Comparison of ENCODE assay signal across 18 cellular contexts in genomic region chr17:46930083-46930482, GRCh38. TPM values are rescaled to one million over a fixed set of nuclear protein-coding genes. Genes with fewer than 3 reads are reported as not detected.
A peak's percentile ranks its signal among the peaks of the same experiment; 100 is the strongest.
DNase-seq lines count a peak whose midpoint lies in the region; ATAC-seq, FAIRE-seq and TF ChIP-seq lines count a peak whose summit lies in the region.
"Had no signal": no experiment of that assay in that cellular context is flagged by ENCODE, and none has a peak within 500 bp of the region (broad histone marks: within the 10 kb centered on the region; RNA-seq: fewer than 3 reads in every experiment).

No MANE protein-coding gene starts in this region.

- no peak overlapping the region for H3K4me3 ChIP-seq in HepG2 (replicated peaks in 1 of 3; ENCODE audit: insufficient read depth in 1 of 3, low read depth in 2 of 3, low read length in 3 of 3)
- no peak overlapping the region for H3K4me3 ChIP-seq in right lobe of liver
- H3K4me3 ChIP-seq: BLaER1 had no signal

- peak overlapping the region; percentile 48 for H3K27ac Mint-ChIP-seq in neural crest cell (ENCODE audit: unreplicated experiment)

- TF ChIP-seq RAD21 in HepG2 (CRISPR knock-in tag; IDR thresholded peaks at IDR 0.05): no peak

- no peak for DNase-seq in HepG2 (ENCODE audit: low spot score)
- no peak for DNase-seq in right lobe of liver
- DNase-seq in epithelial cell of prostate (ENCODE audit: low read depth, low spot score): no peak
- no peak for DNase-seq in neural crest cell (ENCODE audit: low read depth, low spot score)
- no peak for DNase-seq in left ventricle myocardium superior
- DNase-seq in nucleus accumbens (lab: John Stamatoyannopoulos, UW): no peak
- no peak for DNase-seq in activated naive CD4-positive, alpha-beta T cell treated with Interleukin-2 at 50 U/mL for 16 hours
- no peak for DNase-seq in NCI-H2081 treated with DMSO at 0.1 percent for 48 hours (lab: John Stamatoyannopoulos, UW)
- DNase-seq: 8988T; CD8-positive, alpha-beta memory T cell; DMS79 treated with DMSO at 0.1 percent for 48 hours; KBM-7; NCI-H1436; NCI-H2081; NCI-H510A; NCI-H774 had no signal

- peaks cover 23% of the 10 kb centered on the region for H3K4me1 Mint-ChIP-seq in neural crest cell

- H3K9me3 ChIP-seq in HepG2 (ENCODE audit: low read length) (no peaks in the 10 kb centered on the region), right lobe of liver (no peaks in the 10 kb centered on the region)
- H3K9me3 ChIP-seq: BLaER1 had no signal

- FAIRE-seq in HepG2 (lab: Jason Lieb, UNC): no peak

- H3K36me3 Mint-ChIP-seq in neural crest cell (ENCODE audit: low read depth): peaks cover 7% of the 10 kb centered on the region

- H3K27me3 ChIP-seq in HepG2 (ENCODE audit: control insufficient read depth in 1 of 2, insufficient read depth in 2 of 2, low read length in 2 of 2) (no peaks in the 10 kb centered on the region; a peak in 1 of 5 replicates), right lobe of liver (no peaks in the 10 kb centered on the region)
- H3K27me3 ChIP-seq: BLaER1 had no signal

- H3K79me2 ChIP-seq in HepG2 (ENCODE audit: insufficient read depth, low read length): peaks cover 48% of the 10 kb centered on the region

- no peaks in the 10 kb centered on the region for H3K27me3 Mint-ChIP-seq in neural crest cell (ENCODE audit: low read depth)
- H3K27me3 Mint-ChIP-seq: CD8-positive, alpha-beta memory T cell had no signal

- no peak overlapping the region for H3K4me2 ChIP-seq in HepG2 (ENCODE audit: low read depth, low read length)
- H3K4me2 ChIP-seq: BLaER1 had no signal

- BruUV-seq in HepG2 (replicated peaks; lab: Mats Ljungman, UMichigan): no TSS peak

- H3K9ac ChIP-seq in HepG2 (ENCODE audit: insufficient read depth, low read depth, low read length): no peak overlapping the region
- H3K9ac ChIP-seq: BLaER1 had no signal

- intact Hi-C loops in HepG2 (cut with micrococcal nuclease; ENCODE audit: unreplicated experiment) (no loop called here), right lobe of liver (cut with DNase I) (loop anchor here in 1 of 2 donors (10.0 kb wide), 1 partner anchor 45 kb away; no protein-coding TSS in a partner anchor), left ventricle myocardium superior (cut with micrococcal nuclease) (no loop called here)

- H2AFZ ChIP-seq in HepG2 (ENCODE audit: low read length): no peak overlapping the region

- H3K9me3 Mint-ChIP-seq in neural crest cell: no peaks in the 10 kb centered on the region
- H3K9me3 Mint-ChIP-seq: CD8-positive, alpha-beta memory T cell had no signal

- H3K36me3 ChIP-seq in HepG2 (replicated peaks in 1 of 2; ENCODE audit: control insufficient read depth in 1 of 2, insufficient read depth in 2 of 2, low read length in 2 of 2): peaks cover 42 to 62% of the 10 kb centered on the region in 2 experiments
- H3K36me3 ChIP-seq in right lobe of liver: peaks cover 5 to 49% (median 32%) of the 10 kb centered on the region in 4 donors

- TF ChIP-seq EP300 in HepG2 (IDR thresholded peaks at IDR 0.05; ENCODE audit: low read depth in 2 of 2, low read length in 2 of 2): no peak
- TF ChIP-seq EP300 in HepG2 (CRISPR knock-in tag; IDR thresholded peaks at IDR 0.05; ENCODE audit: borderline replicate concordance): no peak

- 99% methylated on average over 6 of the region's 6 CpGs for WGBS in HepG2 (ENCODE audit: low lambda C conversion rate)
- WGBS in right lobe of liver (ENCODE audit: insufficient coverage, low coverage, low lambda C conversion rate, missing lambda C conversion rate): 64% methylated on average over 6 of the region's 6 CpGs

- in situ Hi-C loops in HepG2 (cut with HindIII; ENCODE audit: extremely low pct_ligation_motif_present, low pct_unique_long_range_greater_than_20kb): loop anchor here (10.0 kb wide), 1 partner anchor 55 kb away; no protein-coding TSS in a partner anchor

- TF ChIP-seq POLR2A in HepG2 (IDR thresholded peaks at IDR 0.05; ENCODE audit: insufficient read depth in 1 of 2, low read depth in 2 of 2, low read length in 2 of 2) (no peak), right lobe of liver (IDR thresholded peaks at IDR 0.05) (no peak)

- TF ChIP-seq CTCF in HepG2 (CRISPR knock-in tag; IDR thresholded peaks at IDR 0.05) (no peak), right lobe of liver (IDR thresholded peaks at IDR 0.05) (no peak), neural crest cell (conservative IDR thresholded peaks at IDR 0.05) (no peak)

- POLR2A ChIA-PET in HepG2 (lab: Yijun Ruan, JAX): no interaction called here

- no peak overlapping the region for H3K27ac ChIP-seq in HepG2 (ENCODE audit: extremely low read length, insufficient read depth, low read length)
- no peak overlapping the region for H3K27ac ChIP-seq in right lobe of liver
- peak overlapping the region; percentile 67 for H3K27ac ChIP-seq in epithelial cell of prostate
- H3K27ac ChIP-seq: BLaER1 had no signal

- H3K4me3 Mint-ChIP-seq in neural crest cell: peak overlapping the region; percentile 33
- H3K4me3 Mint-ChIP-seq: CD8-positive, alpha-beta memory T cell had no signal

- CTCF ChIA-PET in HepG2 (lab: Yijun Ruan, JAX; ENCODE audit: low intra/inter-chr PET ratio, low total read pairs): no interaction called here

- ATAC-seq in HepG2: no peak
- ATAC-seq in right lobe of liver: no peak
- no peak for ATAC-seq in left ventricle myocardium superior
- ATAC-seq: HCT116 had no signal

- peaks cover 43% of the 10 kb centered on the region for H3K4me1 ChIP-seq in HepG2 (ENCODE audit: insufficient read depth, low read length)
- peaks cover 0 to 13% (median 5%) of the 10 kb centered on the region in 4 donors for H3K4me1 ChIP-seq in right lobe of liver

- H4K20me1 ChIP-seq in HepG2 (ENCODE audit: insufficient read depth, low read length): peaks cover 36% of the 10 kb centered on the region

TF ChIP-seq in HepG2, 621 proteins besides CTCF, POLR2A, EP300 and RAD21:
- TF ChIP-seq, protein P1, sequence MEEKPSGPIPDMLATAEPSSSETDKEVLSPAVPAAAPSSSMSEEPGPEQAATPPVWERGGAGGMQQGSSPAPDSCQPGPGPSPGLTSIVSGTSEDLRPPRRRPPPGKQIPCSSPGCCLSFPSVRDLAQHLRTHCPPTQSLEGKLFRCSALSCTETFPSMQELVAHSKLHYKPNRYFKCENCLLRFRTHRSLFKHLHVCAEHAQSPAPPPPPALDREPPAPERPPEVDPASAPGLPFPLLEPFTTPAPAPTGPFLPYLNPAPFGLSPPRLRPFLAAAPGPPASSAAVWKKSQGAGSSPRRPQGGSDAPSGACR (CRISPR knock-in tag; IDR thresholded peaks at IDR 0.05): no peak
- TF ChIP-seq RBM22 (optimal IDR thresholded peaks at IDR 0.05; ENCODE audit: low read length): peak; percentile 28

RNA-seq across cellular contexts. Expression of gene GOSR2, which starts 7.1 kb away (rescaled TPM):
- 63.9 and 69.8 TPM in 2 replicates for total RNA-seq in HepG2 (2016; rRNA removed; fragmentation: Illumina TruSeq; extraction: Trizol)
- total RNA-seq in HepG2 (2016; cell fraction: cytosol; rRNA removed; fragmentation: Illumina TruSeq; extraction: Trizol; ENCODE audit: low read depth): 32.8 and 35.9 TPM in 2 replicates
- total RNA-seq in HepG2 (2016; cell fraction: insoluble cytoplasmic fraction; rRNA removed; fragmentation: Illumina TruSeq; extraction: Trizol): 60.6 and 68.2 TPM in 2 replicates
- total RNA-seq in HepG2 (2016; cell fraction: membrane; rRNA removed; fragmentation: Illumina TruSeq; extraction: Trizol): 50.4 and 52.5 TPM in 2 replicates
- 67.6 and 76.5 TPM in 2 replicates for total RNA-seq in HepG2 (2016; cell fraction: nucleus; rRNA removed; fragmentation: Illumina TruSeq; extraction: Trizol)
- polyA plus RNA-seq in HepG2 (2011; rRNA removed): 61.5 and 63.7 TPM in 2 replicates
- 37.5 and 43.3 TPM in 2 replicates for polyA plus RNA-seq in HepG2 (2011; cell fraction: cytosol; rRNA removed)
- polyA plus RNA-seq in HepG2 (2011; cell fraction: nucleus; rRNA removed): 85.8 and 95.1 TPM in 2 replicates
- 31.0 and 31.7 TPM in 2 replicates for polyA plus RNA-seq in HepG2 (2012)
- polyA plus RNA-seq in HepG2 (2016; cell fraction: cytosol; fragmentation: Illumina TruSeq; extraction: Trizol; ENCODE audit: low read depth): 34.8 and 42.5 TPM in 2 replicates
- polyA plus RNA-seq in HepG2 (2016; cell fraction: insoluble cytoplasmic fraction; fragmentation: Illumina TruSeq; extraction: Trizol; ENCODE audit: low read depth): 68.7 and 71.7 TPM in 2 replicates
- 40.0 and 42.5 TPM in 2 replicates for polyA plus RNA-seq in HepG2 (2016; cell fraction: membrane; fragmentation: Illumina TruSeq; extraction: Trizol; ENCODE audit: low read depth)
- 61.9 and 64.3 TPM in 2 replicates for polyA plus RNA-seq in HepG2 (2016; cell fraction: nucleus; fragmentation: Illumina TruSeq; extraction: Trizol; ENCODE audit: insufficient read depth, low read depth)
- 76.3 and 91.4 TPM in 2 replicates for polyA minus RNA-seq in HepG2 (2011; rRNA and poly(A)+ RNA removed; ENCODE audit: low replicate concordance)
- 18.7 and 21.0 TPM in 2 replicates for polyA minus RNA-seq in HepG2 (2011; cell fraction: cytosol; rRNA and poly(A)+ RNA removed)
- 181 and 186 TPM in 2 replicates for polyA minus RNA-seq in HepG2 (2011; cell fraction: nucleus; rRNA and poly(A)+ RNA removed)
- total RNA-seq in right lobe of liver: 10 to 100 TPM; 22.9 to 44.1 (median 33.3) TPM
- 46.1 and 52.8 TPM in 2 replicates for total RNA-seq in neural crest cell
- 35.2 TPM for total RNA-seq in left ventricle myocardium superior

RNA-seq across cellular contexts. Expression of gene RPRML, which starts 49.0 kb away (rescaled TPM):
- total RNA-seq in HepG2 (2016; rRNA removed; fragmentation: Illumina TruSeq; extraction: Trizol) (not detected in 2 replicates), right lobe of liver (under 1 TPM in 1 of 6 experiments, not detected in 5; 0.25 TPM), neural crest cell (1.6 and 1.8 TPM in 2 replicates), left ventricle myocardium superior (0.32 TPM)
- total RNA-seq in HepG2 (2016; cell fraction: cytosol; rRNA removed; fragmentation: Illumina TruSeq; extraction: Trizol; ENCODE audit: low read depth): not detected in 2 replicates
- total RNA-seq in HepG2 (2016; cell fraction: insoluble cytoplasmic fraction; rRNA removed; fragmentation: Illumina TruSeq; extraction: Trizol): not detected in 2 replicates
- total RNA-seq in HepG2 (2016; cell fraction: membrane; rRNA removed; fragmentation: Illumina TruSeq; extraction: Trizol): not detected in 2 replicates
- total RNA-seq in HepG2 (2016; cell fraction: nucleus; rRNA removed; fragmentation: Illumina TruSeq; extraction: Trizol): not detected in 2 replicates
- polyA plus RNA-seq in HepG2 (2011; rRNA removed): not detected in 2 replicates
- polyA plus RNA-seq in HepG2 (2011; cell fraction: cytosol; rRNA removed): not detected in 2 replicates
- polyA plus RNA-seq in HepG2 (2011; cell fraction: nucleus; rRNA removed): not detected in 2 replicates
- 0.17 TPM in 1 of 2 replicates, not detected in the other for polyA plus RNA-seq in HepG2 (2012)
- not detected in 2 replicates for polyA plus RNA-seq in HepG2 (2016; cell fraction: cytosol; fragmentation: Illumina TruSeq; extraction: Trizol; ENCODE audit: low read depth)
- not detected in 2 replicates for polyA plus RNA-seq in HepG2 (2016; cell fraction: insoluble cytoplasmic fraction; fragmentation: Illumina TruSeq; extraction: Trizol; ENCODE audit: low read depth)
- not detected in 2 replicates for polyA plus RNA-seq in HepG2 (2016; cell fraction: membrane; fragmentation: Illumina TruSeq; extraction: Trizol; ENCODE audit: low read depth)
- polyA plus RNA-seq in HepG2 (2016; cell fraction: nucleus; fragmentation: Illumina TruSeq; extraction: Trizol; ENCODE audit: insufficient read depth, low read depth): not detected in 2 replicates
- polyA minus RNA-seq in HepG2 (2011; rRNA and poly(A)+ RNA removed; ENCODE audit: low replicate concordance): not detected in 2 replicates
- not detected in 2 replicates for polyA minus RNA-seq in HepG2 (2011; cell fraction: cytosol; rRNA and poly(A)+ RNA removed)
- polyA minus RNA-seq in HepG2 (2011; cell fraction: nucleus; rRNA and poly(A)+ RNA removed): not detected in 2 replicates
- total RNA-seq: CD8-positive, alpha-beta memory T cell had no signal
- polyA plus RNA-seq: CD8-positive, alpha-beta memory T cell had no signal
